12 cellular contexts compared by ENCODE assay signal in genomic region chr3:87307805-87308204, GRCh38. TPM values are rescaled to one million over a fixed set of nuclear protein-coding genes. Genes with fewer than 3 reads are reported as not detected.
A peak's percentile ranks its signal among the peaks of the same experiment; 100 is the strongest.
DNase-seq lines count a peak whose midpoint lies in the region; ATAC-seq and TF ChIP-seq lines count a peak whose summit lies in the region.
"Had no signal": no experiment of that assay in that cellular context is flagged by ENCODE, and none has a peak within 500 bp of the region (broad histone marks: within the 10 kb centered on the region; RNA-seq: fewer than 3 reads in every experiment).

No MANE protein-coding gene starts in this region.

- H3K4me1 ChIP-seq in body of pancreas: no peaks in the 10 kb centered on the region
- H3K4me1 ChIP-seq: pancreas had no signal

- H3K27me3 Mint-ChIP-seq in T-cell: peaks cover 2 to 9% of the 10 kb centered on the region in 2 donors

- H3K27ac ChIP-seq in body of pancreas: no peak overlapping the region
- H3K27ac ChIP-seq in dorsolateral prefrontal cortex: no peak overlapping the region
- H3K27ac ChIP-seq: pancreas had no signal

- CTCF ChIA-PET in T-cell (lab: Charles Lee): interaction anchor here in 1 of 2 donors (0.6 kb wide), 1 partner anchor 36 kb away, joined by 3 read pairs; no protein-coding TSS in a partner anchor

- no peak for TF ChIP-seq POLR2A in body of pancreas (IDR thresholded peaks at IDR 0.05)

- H3K4me3 ChIP-seq in GM06990 (replicated peaks; ENCODE audit: low read depth, low read length) (no peak overlapping the region), body of pancreas (no peak overlapping the region), dorsolateral prefrontal cortex (no peak overlapping the region)
- H3K4me3 ChIP-seq: pancreas had no signal

- H3K27me3 ChIP-seq in GM06990 (replicated peaks; ENCODE audit: control insufficient read depth, insufficient read depth, low read length): no peaks in the 10 kb centered on the region
- H3K27me3 ChIP-seq in body of pancreas: no peaks in the 10 kb centered on the region
- H3K27me3 ChIP-seq in dorsolateral prefrontal cortex: no peaks in the 10 kb centered on the region
- H3K27me3 ChIP-seq: pancreas had no signal

- ATAC-seq in GM21423 (IDR thresholded peaks at IDR 0.05; ENCODE audit: unreplicated experiment): peak; percentile 79
- ATAC-seq in HG03469 (IDR thresholded peaks at IDR 0.05; ENCODE audit: unreplicated experiment): peak; percentile 89
- peak; percentile 56 for ATAC-seq in esophagus mucosa
- ATAC-seq in body of pancreas: no peak
- ATAC-seq in T-cell (replicated peaks in 1 of 4): no peak
- ATAC-seq: activated T-cell treated with anti-CD3 and anti-CD28 coated beads, Interleukin-2, amount 50 U/mL, for 72 hours had no signal

- WGBS in body of pancreas, 2 donors: 90 to 92% methylated on average over 2 of the region's 2 CpGs

- H3K27ac Mint-ChIP-seq in T-cell: no peak overlapping the region
- H3K27ac Mint-ChIP-seq: activated T-cell treated with anti-CD3 and anti-CD28 coated beads, Interleukin-2, amount 50 U/mL, for 72 hours had no signal

- H3K9me3 ChIP-seq in body of pancreas: no peaks in the 10 kb centered on the region
- H3K9me3 ChIP-seq: pancreas had no signal

- H3K36me3 ChIP-seq in GM06990 (ENCODE audit: control insufficient read depth, insufficient read depth, low read length) (no peaks in the 10 kb centered on the region), body of pancreas (replicated peaks in 1 of 2; ENCODE audit: insufficient read depth in 1 of 2, low read depth in 2 of 2) (no peaks in the 10 kb centered on the region)
- H3K36me3 ChIP-seq: pancreas had no signal

- intact Hi-C loops in body of pancreas (cut with DNase I) (loop anchor here (10.0 kb wide), 1 partner anchor 197 kb away; no protein-coding TSS in a partner anchor), dorsolateral prefrontal cortex (cut with DNase I) (no loop called here)

- no peaks in the 10 kb centered on the region for H3K4me1 Mint-ChIP-seq in T-cell

- DNase-seq in GM06990 (ENCODE audit: extremely low read depth, insufficient read length) (no peak), body of pancreas (no peak), T-cell (no peak), dorsolateral prefrontal cortex (no peak)
- no peak for DNase-seq in activated CD8-positive, alpha-beta memory T cell treated with anti-CD3 and anti-CD28 coated beads, Interleukin-2, amount 50 U/mL, for 4 hours
- DNase-seq: activated T-cell treated with anti-CD3 and anti-CD28 coated beads, Interleukin-2, amount 50 U/mL, for 72 hours; NCI-H2081; pancreas; SW 1271 had no signal

- H3K4me3 Mint-ChIP-seq in T-cell: no peak overlapping the region
- H3K4me3 Mint-ChIP-seq: activated T-cell treated with anti-CD3 and anti-CD28 coated beads, Interleukin-2, amount 50 U/mL, for 72 hours had no signal

- peak; percentile 36 for TF ChIP-seq CTCF in GM06990 (IDR thresholded peaks at IDR 0.05; ENCODE audit: insufficient read depth, low read length, poor library complexity, severe bottlenecking)
- peak in 2 of 7 experiments; percentile 13 to 14 for TF ChIP-seq CTCF in body of pancreas (IDR thresholded peaks at IDR 0.05)
- TF ChIP-seq CTCF in dorsolateral prefrontal cortex (IDR thresholded peaks at IDR 0.05 in 54 of 56, conservative IDR thresholded peaks at IDR 0.05 in 2 of 56; ENCODE audit: low read depth in 1 of 56, partially characterized antibody in 56 of 56): peak in 1 of 56 donors; percentile 19

- no peaks in the 10 kb centered on the region for H3K9me3 Mint-ChIP-seq in T-cell
- H3K9me3 Mint-ChIP-seq: activated T-cell treated with anti-CD3 and anti-CD28 coated beads, Interleukin-2, amount 50 U/mL, for 72 hours had no signal

- H3K36me3 Mint-ChIP-seq in T-cell: no peaks in the 10 kb centered on the region

- POLR2A ChIA-PET in T-cell (lab: Charles Lee): no interaction called here

RNA-seq across cellular contexts. Expression of gene POU1F1, which starts 31.4 kb away (rescaled TPM):
- total RNA-seq in esophagus mucosa (not detected), body of pancreas (not detected), T-cell (not detected), dorsolateral prefrontal cortex (not detected)
- total RNA-seq: activated T-cell treated with anti-CD3 and anti-CD28 coated beads, Interleukin-2, amount 50 U/mL, for 72 hours; pancreas had no signal

Comparison
In these comparisons a context has a peak if more than half of its experiments do, and no peak if none do; other contexts are left out.
1. ATAC-seq: peak in GM21423 (single experiment), HG03469 (single experiment) and esophagus mucosa (single experiment); none in body of pancreas (single experiment) and T-cell (0 of 4).